In the genomic region with DNA sequence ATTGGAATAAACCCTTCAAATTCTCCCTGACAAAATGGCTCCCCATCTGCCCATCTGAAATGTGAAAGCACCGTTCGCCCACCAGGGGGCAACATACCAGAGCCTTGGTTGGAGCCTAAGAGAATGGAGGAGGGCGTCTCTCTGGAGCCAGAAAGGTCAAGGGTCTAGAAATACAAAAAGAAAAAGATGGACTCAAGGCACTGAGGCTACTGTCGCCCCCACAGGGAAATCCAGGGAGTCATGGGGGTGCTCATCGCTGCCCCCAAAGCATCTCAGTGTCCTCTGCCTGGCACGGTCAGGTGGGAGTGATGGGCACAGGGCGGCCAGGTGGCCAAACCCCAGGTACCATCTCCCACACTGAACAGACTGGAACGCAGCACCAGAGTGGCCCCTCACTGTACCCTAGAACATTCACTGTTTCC, we compare ENCODE assay signal across 8 cellular contexts.
A peak's percentile ranks its signal among the peaks of the same experiment; 100 is the strongest.
DNase-seq lines count a peak whose midpoint lies in the region; ATAC-seq, FAIRE-seq and TF ChIP-seq lines count a peak whose summit lies in the region.

No MANE protein-coding gene starts in this region.

- no CpG with 5 or more reads among the region's 8 CpGs for WGBS in H9 (ENCODE audit: extremely low coverage, insufficient read length, low lambda C conversion rate)
- 74% methylated on average over 8 of the region's 8 CpGs for WGBS in K562 (ENCODE audit: insufficient coverage, low coverage, missing lambda C conversion rate)

- no peak overlapping the region for H3K4me3 ChIP-seq in BLaER1
- H3K4me3 ChIP-seq in K562 = no peak overlapping the region
- H3K4me3 ChIP-seq in mucosa of descending colon = no peak overlapping the region
- no peak overlapping the region for H3K4me3 ChIP-seq in thoracic aorta

- no peak overlapping the region for H2BK20ac ChIP-seq in H9 (ENCODE audit: low read depth, low read length, poor library complexity, severe bottlenecking)

- no peak overlapping the region for H3T11ph ChIP-seq in H9 (ENCODE audit: low read length)

- in situ Hi-C loops in K562 (cut with MboI) = no loop called here

- H3K9me3 Mint-ChIP-seq in H9 (no peaks in the 10 kb centered on the region; a peak in 1 of 5 replicates), T-cell (no peaks in the 10 kb centered on the region)

- H3K36me3 ChIP-seq in BLaER1 (peaks cover 100% of the 10 kb centered on the region), K562 (ENCODE audit: control insufficient read depth, insufficient read depth, low read length) (peaks cover 95% of the 10 kb centered on the region), mucosa of descending colon (ENCODE audit: low read depth) (no peaks in the 10 kb centered on the region), thoracic aorta (peaks cover 6% of the 10 kb centered on the region)

- CTCF ChIA-PET in T-cell (lab: Charles Lee) (interaction anchor here in 1 of 2 donors (1.1 kb wide), 1 partner anchor 14 kb away, joined by 3 read pairs; no protein-coding TSS in a partner anchor), K562 (lab: Yijun Ruan, JAX; ENCODE audit: low intra/inter-chr PET ratio) (interaction anchor here (0.6 kb wide), 1 partner anchor 15 kb away, joined by 3 read pairs; no protein-coding TSS in a partner anchor)

- no peak overlapping the region for H2AFZ ChIP-seq in H9 (ENCODE audit: low read length)
- no peak overlapping the region for H2AFZ ChIP-seq in K562 (ENCODE audit: low read depth, low read length)

- peak in 2 of 4 experiments; percentile 36 to 43 for ATAC-seq in T-cell (replicated peaks in 1 of 4)
- ATAC-seq in K562 = peak; percentile 88
- peak; percentile 60 for ATAC-seq in mucosa of descending colon
- no peak for ATAC-seq in thoracic aorta (ENCODE audit: insufficient number of reproducible peaks, low FRiP score, low read depth)
- ATAC-seq in HG02798 (IDR thresholded peaks at IDR 0.05; ENCODE audit: poor library complexity, unreplicated experiment) = no peak
- ATAC-seq in HG03571 (IDR thresholded peaks at IDR 0.05; ENCODE audit: unreplicated experiment) = no peak

- peak; percentile 77 for TF ChIP-seq CTCF in H9 (conservative IDR thresholded peaks at IDR 0.05)
- TF ChIP-seq CTCF in K562 (IDR thresholded peaks at IDR 0.05 in 2 of 3, conservative IDR thresholded peaks at IDR 0.05 in 1 of 3; ENCODE audit: insufficient read depth in 2 of 3, low read depth in 1 of 3, low read length in 3 of 3) = peak; percentile 65 to 72 (median 68)
- no peak for TF ChIP-seq CTCF in mucosa of descending colon (IDR thresholded peaks at IDR 0.05)
- TF ChIP-seq CTCF in thoracic aorta (IDR thresholded peaks at IDR 0.05) = peak; percentile 37

- no peak overlapping the region for H3K4ac ChIP-seq in H9 (ENCODE audit: low read depth, low read length)

- intact Hi-C loops in K562 (cut with micrococcal nuclease) = no loop called here
- intact Hi-C loops in mucosa of descending colon (cut with DNase I, micrococcal nuclease) = no loop called here

- H2BK15ac ChIP-seq in H9 (ENCODE audit: low read depth, low read length) = no peak overlapping the region

- H3K9ac ChIP-seq in BLaER1 (no peak overlapping the region), H9 (ENCODE audit: extremely low read depth, insufficient read length, low read length) (no peak overlapping the region), K562 (ENCODE audit: insufficient read depth in 1 of 2, low read depth in 2 of 2, low read length in 2 of 2) (no peak overlapping the region)

- H3K4me2 ChIP-seq in BLaER1 (peak overlapping the region; percentile 31; the same call in 1 of the 2 replicates), H9 (ENCODE audit: insufficient read depth, insufficient read length, low read length) (no peak overlapping the region), K562 (ENCODE audit: insufficient read depth, low read length) (no peak overlapping the region)

- DNase-seq in H9 (peak; percentile 53), T-cell (peak in 33 of 34 experiments; percentile 3 to 56 (median 37)), K562 (ENCODE audit: extremely low read depth in 1 of 4, low spot score in 3 of 4) (peak; percentile 41 to 72 (median 58)), mucosa of descending colon (peak in 1 of 3 donors; percentile 23), thoracic aorta (ENCODE audit: low spot score) (no peak)

- peak; percentile 62 for FAIRE-seq in K562 (lab: Jason Lieb, UNC)

- H2BK5ac ChIP-seq in H9 (ENCODE audit: insufficient read length, low read length) = no peak overlapping the region

- peaks cover 67 to 85% (median 81%) of the 10 kb centered on the region in 3 experiments for H3K36me3 Mint-ChIP-seq in H9 (ENCODE audit: insufficient read depth in 1 of 3, low read depth in 3 of 3)
- H3K36me3 Mint-ChIP-seq in T-cell = peaks cover 62% of the 10 kb centered on the region

- H3K23ac ChIP-seq in H9 (ENCODE audit: insufficient read length, low read depth, low read length) = no peak overlapping the region

- H3K4me3 Mint-ChIP-seq in H9 (no peak overlapping the region), T-cell (no peak overlapping the region)

- no peak overlapping the region for H3K56ac ChIP-seq in H9 (ENCODE audit: insufficient read length, low read depth, low read length)

- POLR2A ChIA-PET in T-cell (lab: Charles Lee) = interaction anchor here in 1 of 2 donors (0.5 kb wide), 1 partner anchor 1857 kb away, joined by 3 read pairs; no protein-coding TSS in a partner anchor
- POLR2A ChIA-PET in K562 (lab: Yijun Ruan, JAX) = interaction anchor here (0.6 to 2.8 kb wide), 2 partner anchors 13 to 90 kb away, joined by 3 to 12 read pairs; no protein-coding TSS in a partner anchor

- H3K23me2 ChIP-seq in H9 (ENCODE audit: insufficient read length, low read depth, low read length, poor library complexity, severe bottlenecking) = no peaks in the 10 kb centered on the region

- peaks cover 4 to 10% of the 10 kb centered on the region in 2 experiments; a peak in 3 of 4 replicates for H3K4me1 Mint-ChIP-seq in H9
- peaks cover 3 to 14% (median 5%) of the 10 kb centered on the region in 3 donors for H3K4me1 Mint-ChIP-seq in T-cell

- H2AK5ac ChIP-seq in H9 (ENCODE audit: insufficient read length, low read length) = no peak overlapping the region

- H3K27me3 Mint-ChIP-seq in H9 (ENCODE audit: low read depth) (no peaks in the 10 kb centered on the region; the same call in 1 of the 2 replicates), T-cell (no peaks in the 10 kb centered on the region)

- TF ChIP-seq EP300 in K562 (IDR thresholded peaks at IDR 0.05; ENCODE audit: low read length) = no peak

- H3K9me1 ChIP-seq in K562 (ENCODE audit: control insufficient read depth, insufficient read depth, low read length) = no peaks in the 10 kb centered on the region

- peaks cover 89% of the 10 kb centered on the region for H4K20me1 ChIP-seq in BLaER1
- H4K20me1 ChIP-seq in H9 (ENCODE audit: control insufficient read depth, insufficient read depth, insufficient read length) = no peaks in the 10 kb centered on the region
- H4K20me1 ChIP-seq in K562 (replicated peaks; ENCODE audit: control insufficient read depth, insufficient read depth, low read length) = peaks cover 13% of the 10 kb centered on the region; the same call in 1 of the 2 replicates

- H3K27ac Mint-ChIP-seq in H9 (peak overlapping the region in 1 of 3 experiments; percentile 46; a peak in 3 of 7 replicates), T-cell (no peak overlapping the region)

- H3K27ac ChIP-seq in BLaER1 (no peak overlapping the region), H9 (ENCODE audit: insufficient read length, low read depth, low read length) (no peak overlapping the region), K562 (ENCODE audit: extremely low read depth, low read depth, low read length) (no peak overlapping the region), thoracic aorta (no peak overlapping the region)

- no peak overlapping the region for H3K14ac ChIP-seq in H9 (ENCODE audit: insufficient read depth, low read length)

- peaks cover 4% of the 10 kb centered on the region for H3K79me1 ChIP-seq in H9 (ENCODE audit: insufficient read depth, low read depth, low read length, poor library complexity, severe bottlenecking)

- no peaks in the 10 kb centered on the region for H3K9me3 ChIP-seq in BLaER1
- H3K9me3 ChIP-seq in H9 (ENCODE audit: control insufficient read depth, low read depth, low read length) = no peaks in the 10 kb centered on the region
- no peaks in the 10 kb centered on the region for H3K9me3 ChIP-seq in K562 (replicated peaks; ENCODE audit: control insufficient read depth, insufficient read depth, low read depth, low read length)
- no peaks in the 10 kb centered on the region for H3K9me3 ChIP-seq in mucosa of descending colon
- H3K9me3 ChIP-seq in thoracic aorta = no peaks in the 10 kb centered on the region

- H3K27me3 ChIP-seq in BLaER1 (no peaks in the 10 kb centered on the region), H9 (ENCODE audit: insufficient read depth, low read length) (no peaks in the 10 kb centered on the region), K562 (ENCODE audit: control insufficient read depth in 2 of 2, insufficient read depth in 2 of 2, low read length in 2 of 2) (no peaks in the 10 kb centered on the region; a peak in 1 of 5 replicates), thoracic aorta (replicated peaks; ENCODE audit: insufficient read depth) (no peaks in the 10 kb centered on the region)

- no peak overlapping the region for H4K5ac ChIP-seq in H9 (ENCODE audit: insufficient read length, low read depth, low read length)

- peaks cover 90% of the 10 kb centered on the region for H3K4me1 ChIP-seq in BLaER1
- no peaks in the 10 kb centered on the region for H3K4me1 ChIP-seq in H9 (ENCODE audit: insufficient read depth, low read length)
- peaks cover 0 to 4% of the 10 kb centered on the region in 2 experiments; a peak in 2 of 5 replicates for H3K4me1 ChIP-seq in K562 (replicated peaks in 1 of 2; ENCODE audit: control insufficient read depth in 2 of 2, insufficient read depth in 2 of 2, low read length in 2 of 2)
- no peaks in the 10 kb centered on the region for H3K4me1 ChIP-seq in mucosa of descending colon (ENCODE audit: low read depth)
- H3K4me1 ChIP-seq in thoracic aorta (ENCODE audit: control insufficient read depth in 1 of 2, low read depth in 2 of 2) = peaks cover 0 to 3% of the 10 kb centered on the region in 2 donors

- H2BK120ac ChIP-seq in H9 (ENCODE audit: low read depth, low read length, poor library complexity, severe bottlenecking) = no peak overlapping the region

- TF ChIP-seq RAD21 in K562 (CRISPR knock-in tag; conservative IDR thresholded peaks at IDR 0.05 in 1 of 2, IDR thresholded peaks at IDR 0.05 in 1 of 2) = peak in 1 of 2 experiments; percentile 33; a peak in 2 of 4 replicates

- no peak overlapping the region for H2BK12ac ChIP-seq in H9 (ENCODE audit: insufficient read length, low read depth, low read length)

- H4K91ac ChIP-seq in H9 (ENCODE audit: insufficient read length, low read depth, low read length) = no peak overlapping the region

- no peak overlapping the region for H4K8ac ChIP-seq in H9 (replicated peaks; ENCODE audit: insufficient read length, low read depth, low read length)

- peaks cover 4% of the 10 kb centered on the region for H3K79me2 ChIP-seq in H9 (ENCODE audit: insufficient read depth, low read length)
- peaks cover 72% of the 10 kb centered on the region for H3K79me2 ChIP-seq in K562 (ENCODE audit: control insufficient read depth, insufficient read depth, low read length)

- BruUV-seq in K562 (replicated peaks; lab: Mats Ljungman, UMichigan) = no TSS peak

- TF ChIP-seq POLR2A in K562 (conservative IDR thresholded peaks at IDR 0.05) = no peak

- H3K18ac ChIP-seq in H9 (ENCODE audit: insufficient read length, low read depth, low read length) = no peak overlapping the region

TF ChIP-seq in K562, 482 proteins besides CTCF, POLR2A, EP300 and RAD21 (continues in another document):
- TF ChIP-seq SUPT5H (IDR thresholded peaks at IDR 0.05) = no peak

Comparison
In these comparisons a context has a peak if more than half of its experiments do, and no peak if none do; other contexts are left out.
1. ATAC-seq: peak in K562 (single experiment) and mucosa of descending colon (single experiment); none in thoracic aorta (single experiment), HG02798 (single experiment) and HG03571 (single experiment).